Comparison of ENCODE assay signal across 6 cellular contexts in genomic region chr16:30066882-30067583, GRCh38. TPM values are rescaled to one million over a fixed set of nuclear protein-coding genes. Genes with fewer than 3 reads are reported as not detected.
A peak's percentile ranks its signal among the peaks of the same experiment; 100 is the strongest.
DNase-seq lines count a peak whose midpoint lies in the region; ATAC-seq and TF ChIP-seq lines count a peak whose summit lies in the region.

No MANE protein-coding gene starts in this region.

- no peak for TF ChIP-seq POLR2A in stomach (IDR thresholded peaks at IDR 0.05)

- no peaks in the 10 kb centered on the region for H4K20me1 ChIP-seq in fibroblast of lung (ENCODE audit: control insufficient read depth, extremely low read depth, insufficient read depth, low read length)

- 34 to 45% (median 38%) methylated on average over 12 to 17 of the region's 17 CpGs for WGBS in stomach, 5 donors

- H2AFZ ChIP-seq in fibroblast of lung (ENCODE audit: low read length) = no peak overlapping the region

- H3K79me2 ChIP-seq in fibroblast of lung (ENCODE audit: control insufficient read depth, insufficient read depth, low read length) = peaks cover 50% of the 10 kb centered on the region

- intact Hi-C loops in stomach (cut with DNase I; ENCODE audit: low total_unique reads) = no loop called here

- DNase-seq in DMS 273 (lab: John Stamatoyannopoulos, UW; ENCODE audit: unreplicated experiment) (peak; percentile 70), DMS 273 treated with DMSO at 0.1 percent for 48 hours (lab: John Stamatoyannopoulos, UW) (no peak), fibroblast of lung (ENCODE audit: low read depth in 2 of 2) (no peak), stomach (no peak), NCI-H146 (lab: John Stamatoyannopoulos, UW) (no peak)

- no peak for ATAC-seq in HG02884 (IDR thresholded peaks at IDR 0.05; ENCODE audit: unreplicated experiment)

- H3K27me3 ChIP-seq in fibroblast of lung (ENCODE audit: control insufficient read depth, insufficient read depth, low read length) = no peaks in the 10 kb centered on the region
- no peaks in the 10 kb centered on the region for H3K27me3 ChIP-seq in stomach

- H3K27ac ChIP-seq in fibroblast of lung (ENCODE audit: insufficient read depth, low read length) = peak overlapping the region; percentile 99
- H3K27ac ChIP-seq in stomach = peak overlapping the region; percentile 93 to 100 (median 98)

- TF ChIP-seq CTCF in fibroblast of lung (conservative IDR thresholded peaks at IDR 0.05 in 1 of 2, IDR thresholded peaks at IDR 0.05 in 1 of 2; ENCODE audit: low read depth in 1 of 2, low read length in 2 of 2) (no peak), stomach (IDR thresholded peaks at IDR 0.05) (no peak)

- H3K4me3 ChIP-seq in fibroblast of lung (replicated peaks in 1 of 4; ENCODE audit: control extremely low read depth in 1 of 4, insufficient read depth in 1 of 4, low read depth in 3 of 4, low read length in 4 of 4) = peak overlapping the region; percentile 80 to 97 (median 92)
- peak overlapping the region; percentile 75 to 96 (median 80) for H3K4me3 ChIP-seq in stomach

- H3K9me3 ChIP-seq in fibroblast of lung (ENCODE audit: control insufficient read depth, insufficient read depth, low read depth, low read length) (no peaks in the 10 kb centered on the region), stomach (no peaks in the 10 kb centered on the region)

- H3K4me1 ChIP-seq in fibroblast of lung (ENCODE audit: control insufficient read depth, extremely low read depth, insufficient read depth, low read length) = peaks cover 34% of the 10 kb centered on the region
- H3K4me1 ChIP-seq in stomach = peaks cover 49 to 74% (median 61%) of the 10 kb centered on the region in 4 donors

- H3K9ac ChIP-seq in fibroblast of lung (ENCODE audit: insufficient read depth, low read length) = peak overlapping the region; percentile 98

- peak overlapping the region; percentile 90 for H3K4me2 ChIP-seq in fibroblast of lung (ENCODE audit: extremely low read depth, insufficient read depth, low read length)

- no peak for TF ChIP-seq EP300 in stomach (IDR thresholded peaks at IDR 0.05)

- H3K36me3 ChIP-seq in fibroblast of lung (ENCODE audit: control insufficient read depth, insufficient read depth, low read length) (peaks cover 36% of the 10 kb centered on the region), stomach (peaks cover 50 to 55% (median 53%) of the 10 kb centered on the region in 4 donors)

RNA-seq across cellular contexts. Expression of gene ALDOA, which starts 1.5 kb away (rescaled TPM):
- total RNA-seq in fibroblast of lung (461 and 474 TPM in 2 replicates), stomach (1,000 to 10,000 TPM in 1 of 5 donors, 100 to 1,000 TPM in 4; 180 to 2,515 (median 698) TPM)
- polyA plus RNA-seq in fibroblast of lung (1,015 and 1,066 TPM in 2 replicates), stomach (1,000 to 10,000 TPM in 1 of 3 donors, 100 to 1,000 TPM in 2; 740 to 1,310 (median 887) TPM)
- 1,704 and 1,856 TPM in 2 replicates for polyA plus RNA-seq in fibroblast of lung (2012)
- 3,082 and 4,109 TPM in 2 replicates for polyA minus RNA-seq in fibroblast of lung (ENCODE audit: low replicate concordance)

RNA-seq across cellular contexts. Expression of gene PPP4C, which starts 8.8 kb away (rescaled TPM):
- total RNA-seq in fibroblast of lung (134 and 147 TPM in 2 replicates), stomach (10 to 100 TPM; 21.4 to 86.1 (median 63.6) TPM)
- polyA plus RNA-seq in fibroblast of lung (116 and 161 TPM in 2 replicates), stomach (100 to 1,000 TPM in 1 of 3 donors, 10 to 100 TPM in 2; 76.1 to 118 (median 93.3) TPM)
- 110 and 164 TPM in 2 replicates for polyA plus RNA-seq in fibroblast of lung (2012)
- 526 and 648 TPM in 2 replicates for polyA minus RNA-seq in fibroblast of lung (ENCODE audit: low replicate concordance)

RNA-seq across cellular contexts. Expression of gene TBX6, which starts 24.7 kb away (rescaled TPM):
- total RNA-seq in fibroblast of lung = 0.26 and 0.33 TPM in 2 replicates
- not detected in 2 replicates for polyA plus RNA-seq in fibroblast of lung
- polyA plus RNA-seq in fibroblast of lung (2012) = 0.06 and 0.12 TPM in 2 replicates
- polyA minus RNA-seq in fibroblast of lung (ENCODE audit: low replicate concordance) = not detected in 2 replicates
- total RNA-seq in stomach = 10 to 100 TPM in 1 of 5 donors, 1 to 10 TPM in 1, not detected in 3; 3.8 to 25.0 TPM
- polyA plus RNA-seq in stomach = 1 to 10 TPM; 1.1 to 2.5 (median 2.1) TPM

RNA-seq across cellular contexts. Expression of gene YPEL3, which starts 29.0 kb away (rescaled TPM):
- total RNA-seq in fibroblast of lung (16.0 and 19.5 TPM in 2 replicates), stomach (100 to 1,000 TPM in 1 of 5 donors, 10 to 100 TPM in 4; 13.9 to 116 (median 37.9) TPM)
- polyA plus RNA-seq in fibroblast of lung (11.9 and 21.4 TPM in 2 replicates), stomach (100 to 1,000 TPM; 103 to 162 (median 111) TPM)
- 30.6 and 50.4 TPM in 2 replicates for polyA plus RNA-seq in fibroblast of lung (2012)
- polyA minus RNA-seq in fibroblast of lung (ENCODE audit: low replicate concordance) = 14.5 and 48.2 TPM in 2 replicates

RNA-seq across cellular contexts. Expression of gene TLCD3B, which starts 36.0 kb away (rescaled TPM):
- total RNA-seq in fibroblast of lung = not detected in 2 replicates
- polyA plus RNA-seq in fibroblast of lung = 0.11 TPM in 1 of 2 replicates, not detected in the other
- polyA plus RNA-seq in fibroblast of lung (2012) = 0.12 TPM in 1 of 2 replicates, not detected in the other
- polyA minus RNA-seq in fibroblast of lung (ENCODE audit: low replicate concordance) = not detected in 2 replicates
- under 1 TPM in 1 of 5 donors, not detected in 4; 0.92 TPM for total RNA-seq in stomach
- polyA plus RNA-seq in stomach = under 1 TPM in 1 of 3 donors, not detected in 2; 0.18 TPM
